In the genomic region with DNA sequence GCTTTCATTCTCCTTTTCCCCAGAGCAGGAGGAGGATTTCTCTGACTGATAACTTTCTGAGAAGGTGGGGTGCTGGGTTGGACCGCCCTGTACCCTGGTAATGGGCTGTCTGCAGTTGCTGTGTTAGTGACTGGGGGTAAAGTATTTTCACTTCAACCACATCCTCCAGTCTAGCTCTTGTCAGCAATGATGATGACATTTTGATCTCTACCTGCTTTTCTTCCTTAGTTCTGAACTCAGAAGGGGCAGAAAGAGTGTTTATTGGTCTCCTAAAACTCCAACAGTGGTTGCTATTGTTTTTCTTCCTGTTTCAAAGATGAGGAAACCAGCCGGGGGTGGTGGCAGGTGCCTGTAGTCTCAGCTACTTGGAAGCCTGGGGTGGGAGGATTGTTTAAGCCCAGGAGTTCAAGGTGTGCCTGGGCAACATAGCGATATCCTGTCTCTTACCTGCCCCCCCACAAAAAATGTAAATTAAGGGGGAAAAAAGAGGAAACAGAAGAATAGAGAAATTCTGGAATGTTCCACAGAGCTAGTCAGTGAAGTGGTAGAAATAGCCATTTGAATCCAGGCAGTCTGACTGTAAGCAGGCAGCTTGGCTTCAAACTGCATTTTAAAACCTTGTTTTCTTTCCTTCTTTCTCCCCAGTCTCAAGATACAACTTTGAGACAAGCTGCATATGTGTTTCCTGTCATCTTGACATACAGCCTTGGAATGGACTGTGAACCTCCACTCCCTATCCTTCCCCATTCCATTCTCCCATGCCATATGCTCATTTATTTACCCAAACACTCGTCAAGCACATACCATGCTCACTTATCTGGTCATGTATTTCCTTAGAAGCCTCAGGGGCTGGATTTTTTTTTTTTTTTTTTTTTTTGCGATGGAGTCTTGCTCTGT, we compare ENCODE assay signal across 8 cellular contexts. TPM values are rescaled to one million over a fixed set of nuclear protein-coding genes. Genes with fewer than 3 reads are reported as not detected.
DNase-seq lines count a peak whose midpoint lies in the region; ATAC-seq, FAIRE-seq and TF ChIP-seq lines count a peak whose summit lies in the region.

No MANE protein-coding gene starts in this region.

- TF ChIP-seq CTCF in bronchial epithelial cell (IDR thresholded peaks at IDR 0.05; ENCODE audit: insufficient read depth, low read length, severe bottlenecking) (no peak), neutrophil (IDR thresholded peaks at IDR 0.05) (peak; percentile 18), A673 (conservative IDR thresholded peaks at IDR 0.05; ENCODE audit: low read depth, low read length) (no peak)

- peak overlapping the region; percentile 100 for H3K27ac ChIP-seq in neutrophil
- H3K27ac ChIP-seq in A673 (ENCODE audit: low read depth, low read length, poor library complexity, severe bottlenecking), result no peak overlapping the region

- DNase-seq in T-helper 1 cell, result peak; percentile 37 to 88 (median 64)
- DNase-seq in bronchial epithelial cell (ENCODE audit: low read depth), result peak; percentile 97
- no peak for DNase-seq in A673 (ENCODE audit: low spot score)
- DNase-seq in GOT3 (lab: John Stamatoyannopoulos, UW), result no peak
- DNase-seq in H7, result no peak

- H3K4me1 ChIP-seq in neutrophil (ENCODE audit: control insufficient read depth in 1 of 2, insufficient read depth in 1 of 2, low read depth in 1 of 2, low read length in 1 of 2) (peaks cover 73 to 81% of the 10 kb centered on the region in 2 experiments), A673 (ENCODE audit: insufficient read depth, low read length, poor library complexity, severe bottlenecking) (peaks cover 5% of the 10 kb centered on the region)

- H3K4me3 ChIP-seq in bronchial epithelial cell (ENCODE audit: low read depth, low read length) (no peak overlapping the region), neutrophil (ENCODE audit: low read depth in 1 of 2, low read length in 1 of 2) (peak overlapping the region; percentile 30 to 90), A673 (ENCODE audit: low read depth, low read length, poor library complexity, severe bottlenecking) (no peak overlapping the region), H7 (ENCODE audit: insufficient read depth, low read depth, low read length) (no peak overlapping the region)

- FAIRE-seq in bronchial epithelial cell (lab: Jason Lieb, UNC), result no peak

- H3K27me3 ChIP-seq in bronchial epithelial cell (ENCODE audit: control insufficient read depth, insufficient read depth, low read length) (no peaks in the 10 kb centered on the region), neutrophil (peaks cover 7% of the 10 kb centered on the region), A673 (replicated peaks; ENCODE audit: insufficient read depth, low read depth, low read length, poor library complexity) (no peaks in the 10 kb centered on the region), H7 (ENCODE audit: control insufficient read depth, insufficient read depth, low read length) (no peaks in the 10 kb centered on the region)

- H3K36me3 ChIP-seq in bronchial epithelial cell (ENCODE audit: control insufficient read depth, insufficient read depth, low read length), result no peaks in the 10 kb centered on the region
- no peaks in the 10 kb centered on the region for H3K36me3 ChIP-seq in neutrophil
- H3K36me3 ChIP-seq in A673 (ENCODE audit: insufficient read depth, low read length, poor library complexity, severe bottlenecking), result no peaks in the 10 kb centered on the region
- no peaks in the 10 kb centered on the region for H3K36me3 ChIP-seq in H7 (replicated peaks; ENCODE audit: control insufficient read depth, insufficient read depth, low read length)

- POLR2A ChIA-PET in A673 (lab: Charles Lee; ENCODE audit: low non-redundant PET), result no interaction called here

- no TSS peak for BruUV-seq in A673 (replicated peaks; lab: Mats Ljungman, UMichigan)

- ATAC-seq in GM18861 (IDR thresholded peaks at IDR 0.05; ENCODE audit: unreplicated experiment) (peak; percentile 50), HG03066 (IDR thresholded peaks at IDR 0.05; ENCODE audit: low read depth, unreplicated experiment) (peak; percentile 39)

- intact Hi-C loops in A673 (cut with micrococcal nuclease; ENCODE audit: unreplicated experiment), result no loop called here

- CTCF ChIA-PET in A673 (lab: Charles Lee), result interaction anchor here (0.7 to 1.7 kb wide), 2 partner anchors 10 to 178 kb away, joined by 3 to 6 read pairs; no protein-coding TSS in a partner anchor

- no peaks in the 10 kb centered on the region for H3K9me3 ChIP-seq in neutrophil
- no peaks in the 10 kb centered on the region for H3K9me3 ChIP-seq in A673 (ENCODE audit: low read depth, low read length, poor library complexity, severe bottlenecking)

RNA-seq across cellular contexts. Expression of gene N4BP1, which starts 3.3 kb away (rescaled TPM):
- 18.8 and 20.8 TPM in 2 replicates for total RNA-seq in bronchial epithelial cell
- total RNA-seq in A673 (2021), result 26.5 and 27.2 TPM in 2 replicates
- 18.8 and 25.8 TPM in 2 replicates for total RNA-seq in H7 (2014; rRNA removed; shearing (Covaris generic))

Comparison
In these comparisons a context has a peak if more than half of its experiments do, and no peak if none do; other contexts are left out.
1. DNase-seq: peak in T-helper 1 cell (5 of 5) and bronchial epithelial cell (single experiment); none in A673 (single experiment), GOT3 (single experiment) and H7 (single experiment).
2. H3K4me3 ChIP-seq: peak in neutrophil (2 of 2); none in bronchial epithelial cell (single experiment), A673 (single experiment) and H7 (single experiment).